ENCODE assay signal across 8 cellular contexts in genomic region chr7:140640060-140640611, GRCh38. TPM values are rescaled to one million over a fixed set of nuclear protein-coding genes. Genes with fewer than 3 reads are reported as not detected.
A peak's percentile ranks its signal among the peaks of the same experiment; 100 is the strongest.
DNase-seq lines count a peak whose midpoint lies in the region; ATAC-seq and TF ChIP-seq lines count a peak whose summit lies in the region.

No MANE protein-coding gene starts in this region.

- peak; percentile 44 for TF ChIP-seq EP300 in neural cell (conservative IDR thresholded peaks at IDR 0.05; ENCODE audit: poor library complexity, severe bottlenecking)

- ATAC-seq in Right ventricle myocardium inferior = peak; percentile 29
- ATAC-seq in HG02588 (IDR thresholded peaks at IDR 0.05; ENCODE audit: unreplicated experiment) = no peak
- no peak for ATAC-seq in HG03460 (IDR thresholded peaks at IDR 0.05; ENCODE audit: unreplicated experiment)

- H3K27ac ChIP-seq in WERI-Rb-1 (peak overlapping the region; percentile 83), neural cell (ENCODE audit: low read length) (peak overlapping the region; percentile 74)

- peak overlapping the region; percentile 83 for H2AFZ ChIP-seq in neural cell (ENCODE audit: low read depth, low read length)

- intact Hi-C loops in Right ventricle myocardium inferior (cut with DNase I) = loop anchor here (5.0 kb wide), 1 partner anchor 98 kb away; no protein-coding TSS in a partner anchor
- intact Hi-C loops in cardiac septum (cut with DNase I) = loop anchor here (5.0 kb wide), 1 partner anchor 98 kb away; no protein-coding TSS in a partner anchor

- no peak for TF ChIP-seq CTCF in WERI-Rb-1 (IDR thresholded peaks at IDR 0.05; ENCODE audit: low read depth, low read length)
- TF ChIP-seq CTCF in fibroblast of villous mesenchyme (IDR thresholded peaks at IDR 0.05; ENCODE audit: insufficient read depth, low read depth, low read length) = no peak
- TF ChIP-seq CTCF in neural cell (IDR thresholded peaks at IDR 0.05; ENCODE audit: poor library complexity, severe bottlenecking) = peak; percentile 9

- H3F3A ChIP-seq in neural cell (ENCODE audit: insufficient read depth, low read length, poor library complexity, severe bottlenecking) = no peaks in the 10 kb centered on the region

- H4K20me1 ChIP-seq in neural cell (ENCODE audit: insufficient read depth) = no peaks in the 10 kb centered on the region

- peak overlapping the region; percentile 90 for H3K4me3 ChIP-seq in WERI-Rb-1 (ENCODE audit: low read depth, low read length)
- H3K4me3 ChIP-seq in fibroblast of villous mesenchyme (ENCODE audit: low read depth, low read length) = peak overlapping the region; percentile 60
- peak overlapping the region; percentile 95 for H3K4me3 ChIP-seq in neural cell (ENCODE audit: low read length)

- peaks cover 32% of the 10 kb centered on the region for H3K79me2 ChIP-seq in neural cell (replicated peaks; ENCODE audit: insufficient read depth, low read length)

- DNase-seq in Right ventricle myocardium inferior (ENCODE audit: missing footprints) = peak; percentile 80
- DNase-seq in cardiac septum (ENCODE audit: low spot score) = no peak
- DNase-seq in WERI-Rb-1 = peak; percentile 55
- DNase-seq in fibroblast of villous mesenchyme (ENCODE audit: low read depth) = peak; percentile 44
- DNase-seq in pons (ENCODE audit: low spot score) = no peak

- H3K9me3 ChIP-seq in WERI-Rb-1 (ENCODE audit: severe bottlenecking) = no peaks in the 10 kb centered on the region
- H3K9me3 ChIP-seq in neural cell (ENCODE audit: low read length) = no peaks in the 10 kb centered on the region

- H3K9me2 ChIP-seq in neural cell (ENCODE audit: insufficient read depth, low read length) = no peaks in the 10 kb centered on the region

- H3K36me3 ChIP-seq in WERI-Rb-1 (peaks cover 27% of the 10 kb centered on the region), neural cell (ENCODE audit: insufficient read depth, low read length) (no peaks in the 10 kb centered on the region)

- TF ChIP-seq RAD21 in neural cell (conservative IDR thresholded peaks at IDR 0.05) = no peak

- H3K27me3 ChIP-seq in WERI-Rb-1 (ENCODE audit: insufficient read depth, low read depth, severe bottlenecking) (no peaks in the 10 kb centered on the region), neural cell (ENCODE audit: insufficient read depth, low read depth, low read length) (no peaks in the 10 kb centered on the region)

- H3K9ac ChIP-seq in neural cell (ENCODE audit: low read length) = peak overlapping the region; percentile 86

- H3K4me2 ChIP-seq in neural cell (ENCODE audit: low read length) = peak overlapping the region; percentile 88

TF ChIP-seq in neural cell, 6 proteins besides CTCF, POLR2A, EP300 and RAD21:
- TF ChIP-seq TAF1 (IDR thresholded peaks at IDR 0.05; ENCODE audit: low read depth) (no peak), SMC3 (conservative IDR thresholded peaks at IDR 0.05; ENCODE audit: poor library complexity) (no peak), EZH2 (IDR thresholded peaks at IDR 0.05; ENCODE audit: borderline replicate concordance, insufficient read depth, low read length, poor library complexity, severe bottlenecking) (no peak), MXI1 (conservative IDR thresholded peaks at IDR 0.05; ENCODE audit: poor library complexity, severe bottlenecking) (peak; percentile 43), POLR2AphosphoS5 (IDR thresholded peaks at IDR 0.05) (peak; percentile 51), REST (IDR thresholded peaks at IDR 0.05; ENCODE audit: borderline replicate concordance) (no peak)

RNA-seq across cellular contexts. Expression of gene DENND2A, which starts 0.5 kb away (rescaled TPM):
- total RNA-seq in Right ventricle myocardium inferior (15.0 TPM), cardiac septum (7.2 TPM), fibroblast of villous mesenchyme (25.5 and 26.7 TPM in 2 replicates)
- 21.7 and 24.5 TPM in 2 replicates for polyA plus RNA-seq in neural cell
- polyA minus RNA-seq in neural cell = 40.3 and 42.4 TPM in 2 replicates

RNA-seq across cellular contexts. Expression of gene ADCK2, which starts 32.6 kb away (rescaled TPM):
- total RNA-seq in Right ventricle myocardium inferior (11.6 TPM), cardiac septum (9.3 TPM), fibroblast of villous mesenchyme (12.9 and 20.3 TPM in 2 replicates)
- 18.3 and 20.2 TPM in 2 replicates for polyA plus RNA-seq in neural cell
- 23.5 and 29.9 TPM in 2 replicates for polyA minus RNA-seq in neural cell

RNA-seq across cellular contexts. Expression of gene NDUFB2, which starts 56.4 kb away (rescaled TPM):
- total RNA-seq in Right ventricle myocardium inferior (744 TPM), cardiac septum (505 TPM), fibroblast of villous mesenchyme (71.8 and 91.1 TPM in 2 replicates)
- 704 and 745 TPM in 2 replicates for polyA plus RNA-seq in neural cell
- polyA minus RNA-seq in neural cell = 75.0 and 126 TPM in 2 replicates

Comparison
In these comparisons a context has a peak if more than half of its experiments do, and no peak if none do; other contexts are left out.
1. DNase-seq: peak in Right ventricle myocardium inferior (single experiment), WERI-Rb-1 (single experiment) and fibroblast of villous mesenchyme (single experiment); none in cardiac septum (single experiment) and pons (single experiment).
2. Peak in every context shown above with its lines, with median percentiles within 50 percentile points of each other: H3K4me3 ChIP-seq.